ENCODE assay signal across 7 cellular contexts in the genomic region with DNA sequence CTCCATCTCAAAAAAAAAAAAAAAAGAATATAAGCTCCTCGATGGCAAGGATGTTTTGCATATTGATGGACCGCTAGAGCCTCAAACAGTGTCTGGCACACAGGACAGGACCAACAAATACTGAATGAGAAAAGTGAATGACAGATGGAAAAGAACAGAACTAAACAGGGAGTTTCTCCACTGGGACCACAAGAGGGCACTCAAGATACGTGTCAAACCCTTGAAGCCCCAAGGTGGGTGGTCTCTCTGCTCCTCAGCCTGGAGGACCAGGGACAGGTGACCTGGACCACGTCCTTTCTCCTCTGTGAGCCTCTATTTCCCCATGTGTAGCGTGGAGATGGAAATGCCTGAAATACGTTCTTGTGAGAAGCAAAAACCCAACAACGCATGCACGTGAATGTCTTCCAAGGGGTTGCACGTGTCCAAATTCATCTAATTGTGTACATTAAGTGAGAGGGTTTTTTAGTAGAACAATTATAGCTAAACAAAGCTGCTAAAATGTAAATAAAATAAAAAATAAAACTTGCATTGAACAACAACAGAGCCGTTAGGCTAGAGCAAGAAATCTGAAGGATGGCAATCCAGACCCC. TPM values are rescaled to one million over a fixed set of nuclear protein-coding genes. Genes with fewer than 3 reads are reported as not detected.
A peak's percentile ranks its signal among the peaks of the same experiment; 100 is the strongest.
DNase-seq lines count a peak whose midpoint lies in the region; ATAC-seq, FAIRE-seq and TF ChIP-seq lines count a peak whose summit lies in the region.

No MANE protein-coding gene starts in this region.

- H3K4me3 Mint-ChIP-seq in neural progenitor cell = no peak overlapping the region

- in situ Hi-C loops in Panc1 (cut with HindIII; ENCODE audit: low pct_unique_long_range_greater_than_20kb, low sequenced_read_pairs) = no loop called here

- POLR2A ChIA-PET in HEK293 (lab: Yijun Ruan, JAX) = no interaction called here
- POLR2A ChIA-PET in Panc1 (lab: Charles Lee) = no interaction called here
- POLR2A ChIA-PET in endothelial cell of umbilical vein (lab: Charles Lee) = no interaction called here

- dilution Hi-C loops in endothelial cell of umbilical vein (cut with MboI; ENCODE audit: extremely low pct_ligation_motif_present, low sequenced_read_pairs) = no loop called here

- H3K9ac ChIP-seq in endothelial cell of umbilical vein (replicated peaks; ENCODE audit: extremely low read depth, insufficient read depth, low read length) = no peak overlapping the region
- H3K9ac ChIP-seq in neural progenitor cell = no peak overlapping the region

- no peaks in the 10 kb centered on the region for H3K27me3 ChIP-seq in Panc1 (ENCODE audit: control insufficient read depth, insufficient read depth, low read length)
- no peaks in the 10 kb centered on the region for H3K27me3 ChIP-seq in endothelial cell of umbilical vein (ENCODE audit: control insufficient read depth in 2 of 2, insufficient read depth in 2 of 2, low read length in 2 of 2)
- H3K27me3 ChIP-seq in neural progenitor cell = peaks cover 9% of the 10 kb centered on the region

- H3K36me3 Mint-ChIP-seq in neural progenitor cell = no peaks in the 10 kb centered on the region

- intact Hi-C loops in Panc1 (cut with micrococcal nuclease; ENCODE audit: unreplicated experiment) (no loop called here), endothelial cell of umbilical vein (cut with micrococcal nuclease) (no loop called here)

- H3K79me2 ChIP-seq in endothelial cell of umbilical vein (ENCODE audit: control insufficient read depth, insufficient read depth, low read length) = no peaks in the 10 kb centered on the region
- H3K79me2 ChIP-seq in neural progenitor cell (ENCODE audit: low read depth) = no peaks in the 10 kb centered on the region

- no peak for TF ChIP-seq POLR2A in endothelial cell of umbilical vein (IDR thresholded peaks at IDR 0.05; ENCODE audit: low read depth, low read length)

- ATAC-seq in Panc1 (peak; percentile 40; the same call in 1 of the 2 replicates), HG03280 (IDR thresholded peaks at IDR 0.05; ENCODE audit: unreplicated experiment) (no peak)

- H3K27ac Mint-ChIP-seq in neural progenitor cell = no peak overlapping the region

- H3K36me3 ChIP-seq in HEK293 (ENCODE audit: control insufficient read depth in 2 of 2, insufficient read depth in 1 of 2, low read length in 2 of 2) (no peaks in the 10 kb centered on the region), Panc1 (ENCODE audit: control insufficient read depth, insufficient read depth, low read length) (no peaks in the 10 kb centered on the region), endothelial cell of umbilical vein (ENCODE audit: control insufficient read depth in 2 of 2, extremely low read depth in 1 of 2, insufficient read depth in 2 of 2, low read length in 2 of 2) (no peaks in the 10 kb centered on the region), neural progenitor cell (no peaks in the 10 kb centered on the region)

- H4K20me1 ChIP-seq in endothelial cell of umbilical vein (replicated peaks; ENCODE audit: control insufficient read depth, extremely low read depth, insufficient read depth, low read length) = no peaks in the 10 kb centered on the region
- H4K20me1 ChIP-seq in neural progenitor cell (ENCODE audit: low read depth) = no peaks in the 10 kb centered on the region

- H3K4me3 ChIP-seq in HEK293 (ENCODE audit: low read depth, low read length) = no peak overlapping the region
- no peak overlapping the region for H3K4me3 ChIP-seq in Panc1 (ENCODE audit: low read depth in 2 of 2, low read length in 2 of 2)
- H3K4me3 ChIP-seq in endothelial cell of umbilical vein (replicated peaks in 1 of 3; ENCODE audit: insufficient read depth in 1 of 3, low read depth in 1 of 3, low read length in 3 of 3) = no peak overlapping the region
- no peak overlapping the region for H3K4me3 ChIP-seq in neural progenitor cell

- H3K4me1 ChIP-seq in HEK293 (ENCODE audit: control insufficient read depth, insufficient read depth, low read length) (no peaks in the 10 kb centered on the region), Panc1 (ENCODE audit: control insufficient read depth, insufficient read depth, low read length) (no peaks in the 10 kb centered on the region), endothelial cell of umbilical vein (ENCODE audit: control insufficient read depth, extremely low read depth, insufficient read depth, low read length) (peaks cover 2% of the 10 kb centered on the region), neural progenitor cell (no peaks in the 10 kb centered on the region)

- H3K9me3 ChIP-seq in HEK293 (ENCODE audit: control insufficient read depth, insufficient read depth, low read depth, low read length) = no peaks in the 10 kb centered on the region
- no peaks in the 10 kb centered on the region for H3K9me3 ChIP-seq in Panc1 (ENCODE audit: control insufficient read depth, insufficient read depth, low read depth, low read length)
- no peaks in the 10 kb centered on the region for H3K9me3 ChIP-seq in endothelial cell of umbilical vein (replicated peaks; ENCODE audit: control insufficient read depth, insufficient read depth, low read length)
- no peaks in the 10 kb centered on the region for H3K9me3 ChIP-seq in neural progenitor cell (ENCODE audit: low read depth)

- peak; percentile 5 for DNase-seq in DMS53 treated with DMSO at 0.1 percent for 48 hours (lab: John Stamatoyannopoulos, UW; ENCODE audit: unreplicated experiment)
- DNase-seq in Panc1 (ENCODE audit: low read depth, low spot score) = no peak
- peak; percentile 54 for DNase-seq in endothelial cell of umbilical vein (ENCODE audit: low read depth, low spot score)
- DNase-seq in neural progenitor cell (ENCODE audit: low spot score) = peak; percentile 93
- DNase-seq in foreskin melanocyte = no peak

- H3K9me3 Mint-ChIP-seq in neural progenitor cell = no peaks in the 10 kb centered on the region

- H3K4me2 ChIP-seq in endothelial cell of umbilical vein (ENCODE audit: insufficient read depth, low read length) (no peak overlapping the region), neural progenitor cell (no peak overlapping the region)

- peaks cover 4% of the 10 kb centered on the region for H3K4me1 Mint-ChIP-seq in neural progenitor cell

- H2AFZ ChIP-seq in endothelial cell of umbilical vein (ENCODE audit: low read depth, low read length) = no peak overlapping the region
- H2AFZ ChIP-seq in neural progenitor cell (replicated peaks) = no peak overlapping the region

- BruUV-seq in Panc1 (replicated peaks; lab: Mats Ljungman, UMichigan) (no TSS peak), endothelial cell of umbilical vein (replicated peaks; lab: Mats Ljungman, UMichigan) (no TSS peak)

- FAIRE-seq in endothelial cell of umbilical vein (lab: Jason Lieb, UNC) = peak; percentile 92

- H3K9me1 ChIP-seq in endothelial cell of umbilical vein (replicated peaks; ENCODE audit: control insufficient read depth, extremely low read depth, insufficient read depth, low read length) = no peaks in the 10 kb centered on the region

- peak; percentile 27; the same call in 1 of the 2 replicates for TF ChIP-seq CTCF in HEK293 (tag by site-specific recombination; IDR thresholded peaks at IDR 0.05)
- peak; percentile 94 for TF ChIP-seq CTCF in Panc1 (IDR thresholded peaks at IDR 0.05)
- peak; percentile 54 to 72 for TF ChIP-seq CTCF in endothelial cell of umbilical vein (IDR thresholded peaks at IDR 0.05; ENCODE audit: extremely low read depth in 1 of 2, insufficient read depth in 1 of 2, low read depth in 1 of 2, low read length in 2 of 2)
- TF ChIP-seq CTCF in neural progenitor cell (IDR thresholded peaks at IDR 0.05) = peak; percentile 80

- H3K27me3 Mint-ChIP-seq in neural progenitor cell (ENCODE audit: insufficient read depth, low read depth) = peaks cover 18% of the 10 kb centered on the region

- CTCF ChIA-PET in HEK293 (lab: Yijun Ruan, JAX) (interaction anchor here (0.5 to 6.5 kb wide), 29 partner anchors 9 to 1834 kb away, joined by 3 to 65 read pairs (median 4); no protein-coding TSS in a partner anchor), Panc1 (lab: Charles Lee) (interaction anchor here (0.6 to 0.7 kb wide), 2 partner anchors 53 to 94 kb away, joined by 3 to 4 read pairs; no protein-coding TSS in a partner anchor), endothelial cell of umbilical vein (lab: Charles Lee) (interaction anchor here (2.0 to 4.0 kb wide), 2 partner anchors 195 kb away, joined by 11 to 42 read pairs; no protein-coding TSS in a partner anchor)

- H3K27ac ChIP-seq in HEK293 (ENCODE audit: extremely low read depth, low read depth, low read length) (no peak overlapping the region), Panc1 (ENCODE audit: low read length) (no peak overlapping the region), endothelial cell of umbilical vein (ENCODE audit: insufficient read depth, low read depth, low read length) (no peak overlapping the region), neural progenitor cell (no peak overlapping the region)

- H3F3A ChIP-seq in neural progenitor cell (ENCODE audit: low read depth) = no peaks in the 10 kb centered on the region

RNA-seq across cellular contexts. Expression of a gene that starts 5.7 kb away (rescaled TPM):
- total RNA-seq in Panc1 (2021; ENCODE audit: unreplicated experiment) (7.1 TPM), endothelial cell of umbilical vein (73.8 and 85.5 TPM in 2 replicates), neural progenitor cell (ENCODE audit: low replicate concordance) (1.1 TPM in 1 of 2 replicates, not detected in the other)
- 15.4 TPM for polyA plus RNA-seq in Panc1 (2012; ENCODE audit: insufficient read length)
- 37.3 and 48.3 TPM in 2 replicates for polyA plus RNA-seq in endothelial cell of umbilical vein
- 10.6 and 30.3 TPM in 2 replicates for polyA plus RNA-seq in endothelial cell of umbilical vein (2011; cell fraction: cytosol; rRNA removed)
- 10.9 and 11.5 TPM in 2 replicates for polyA plus RNA-seq in endothelial cell of umbilical vein (2011; cell fraction: nucleus; rRNA removed)
- polyA plus RNA-seq in endothelial cell of umbilical vein (2012) = 16.2 and 50.4 TPM in 2 replicates
- polyA minus RNA-seq in endothelial cell of umbilical vein = 2.6 and 3.6 TPM in 2 replicates
- polyA minus RNA-seq in endothelial cell of umbilical vein (2011; cell fraction: cytosol; rRNA and poly(A)+ RNA removed) = not detected
- polyA minus RNA-seq in endothelial cell of umbilical vein (2011; cell fraction: nucleus; rRNA and poly(A)+ RNA removed) = 1.4 and 6.2 TPM in 2 replicates

RNA-seq across cellular contexts. Expression of a gene that starts 15.2 kb away (rescaled TPM):
- total RNA-seq in Panc1 (2021; ENCODE audit: unreplicated experiment) = 5.1 TPM
- polyA plus RNA-seq in Panc1 (2012; ENCODE audit: insufficient read length) = 10.9 TPM
- total RNA-seq in endothelial cell of umbilical vein = 2.8 and 3.2 TPM in 2 replicates
- polyA plus RNA-seq in endothelial cell of umbilical vein = 0.97 and 1.5 TPM in 2 replicates
- 0.61 and 0.93 TPM in 2 replicates for polyA plus RNA-seq in endothelial cell of umbilical vein (2011; cell fraction: cytosol; rRNA removed)
- 0.70 and 0.76 TPM in 2 replicates for polyA plus RNA-seq in endothelial cell of umbilical vein (2011; cell fraction: nucleus; rRNA removed)
- polyA plus RNA-seq in endothelial cell of umbilical vein (2012) = 1.8 and 3.8 TPM in 2 replicates
- polyA minus RNA-seq in endothelial cell of umbilical vein = 0.74 and 2.1 TPM in 2 replicates
- polyA minus RNA-seq in endothelial cell of umbilical vein (2011; cell fraction: cytosol; rRNA and poly(A)+ RNA removed) = 7.8 TPM
- polyA minus RNA-seq in endothelial cell of umbilical vein (2011; cell fraction: nucleus; rRNA and poly(A)+ RNA removed) = 0.87 and 3.4 TPM in 2 replicates
- 0.79 and 4.0 TPM in 2 replicates for total RNA-seq in neural progenitor cell (ENCODE audit: low replicate concordance)

RNA-seq across cellular contexts. Expression of a gene that starts 23.9 kb away (rescaled TPM):
- total RNA-seq in Panc1 (2021; ENCODE audit: unreplicated experiment) (not detected), endothelial cell of umbilical vein (not detected in 2 replicates), neural progenitor cell (ENCODE audit: low replicate concordance) (not detected in 2 replicates)
- not detected for polyA plus RNA-seq in Panc1 (2012; ENCODE audit: insufficient read length)
- not detected in 2 replicates for polyA plus RNA-seq in endothelial cell of umbilical vein
- polyA plus RNA-seq in endothelial cell of umbilical vein (2011; cell fraction: cytosol; rRNA removed) = not detected in 2 replicates
- not detected in 2 replicates for polyA plus RNA-seq in endothelial cell of umbilical vein (2011; cell fraction: nucleus; rRNA removed)
- polyA plus RNA-seq in endothelial cell of umbilical vein (2012) = not detected in 2 replicates
- not detected in 2 replicates for polyA minus RNA-seq in endothelial cell of umbilical vein
- polyA minus RNA-seq in endothelial cell of umbilical vein (2011; cell fraction: cytosol; rRNA and poly(A)+ RNA removed) = not detected
- polyA minus RNA-seq in endothelial cell of umbilical vein (2011; cell fraction: nucleus; rRNA and poly(A)+ RNA removed) = not detected in 2 replicates

RNA-seq across cellular contexts. Expression of a gene that starts 29.8 kb away (rescaled TPM):
- total RNA-seq in Panc1 (2021; ENCODE audit: unreplicated experiment) (268 TPM), endothelial cell of umbilical vein (213 and 218 TPM in 2 replicates), neural progenitor cell (ENCODE audit: low replicate concordance) (36.6 and 90.1 TPM in 2 replicates)
- 274 TPM for polyA plus RNA-seq in Panc1 (2012; ENCODE audit: insufficient read length)
- 130 and 134 TPM in 2 replicates for polyA plus RNA-seq in endothelial cell of umbilical vein
- 15.7 and 31.4 TPM in 2 replicates for polyA plus RNA-seq in endothelial cell of umbilical vein (2011; cell fraction: cytosol; rRNA removed)
- 910 and 958 TPM in 2 replicates for polyA plus RNA-seq in endothelial cell of umbilical vein (2011; cell fraction: nucleus; rRNA removed)
- polyA plus RNA-seq in endothelial cell of umbilical vein (2012) = 88.4 and 126 TPM in 2 replicates
- 105 and 107 TPM in 2 replicates for polyA minus RNA-seq in endothelial cell of umbilical vein
- 9.1 TPM for polyA minus RNA-seq in endothelial cell of umbilical vein (2011; cell fraction: cytosol; rRNA and poly(A)+ RNA removed)
- polyA minus RNA-seq in endothelial cell of umbilical vein (2011; cell fraction: nucleus; rRNA and poly(A)+ RNA removed) = 160 and 181 TPM in 2 replicates

Comparison
In these comparisons a context has a peak if more than half of its experiments do, and no peak if none do; other contexts are left out.
1. DNase-seq: peak in DMS53 treated with DMSO at 0.1 percent for 48 hours (single experiment), endothelial cell of umbilical vein (single experiment) and neural progenitor cell (single experiment); none in Panc1 (single experiment) and foreskin melanocyte (single experiment).
2. CTCF ChIP-seq: peak in every context shown above with its lines; median percentile 94 in Panc1; 80 in neural progenitor cell; 63 in endothelial cell of umbilical vein; 27 in HEK293.